In the genomic region with DNA sequence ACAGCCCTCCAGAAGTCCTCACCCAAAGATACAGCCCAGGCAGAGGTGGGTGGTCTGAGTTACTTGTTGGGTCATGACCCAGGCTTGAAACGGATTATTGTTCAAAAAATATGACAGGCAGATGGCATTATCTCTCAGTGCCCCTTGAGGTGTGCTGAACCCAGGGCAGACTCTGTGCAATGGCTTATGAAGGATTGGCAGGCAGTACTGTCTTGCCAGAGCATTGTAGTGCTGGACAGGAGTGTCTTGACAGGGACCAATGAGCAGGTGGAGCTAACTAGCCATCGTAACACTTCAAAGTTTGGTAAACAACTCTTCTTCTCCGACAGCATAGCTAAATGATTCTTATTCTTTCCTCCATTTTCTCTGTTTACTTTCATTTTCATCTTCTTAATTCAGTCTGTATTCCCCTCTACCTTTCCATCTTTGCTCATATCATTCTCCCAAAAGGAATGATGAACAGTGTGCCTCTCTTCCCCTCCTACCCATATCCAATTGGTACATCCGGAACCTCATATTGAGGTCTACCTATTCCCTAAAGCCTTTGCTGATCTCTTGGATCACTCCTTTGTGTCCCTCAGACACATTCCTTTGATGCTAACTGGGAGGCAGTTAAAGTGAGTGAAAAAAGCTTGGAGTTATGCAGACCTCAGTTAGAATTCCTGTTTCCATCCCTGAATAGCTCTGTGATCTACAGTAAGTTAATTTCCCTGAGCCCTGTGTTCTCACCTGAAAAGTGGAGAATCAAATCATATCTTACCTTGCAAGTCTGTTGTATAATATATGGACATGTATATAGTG, we compare ENCODE assay signal across 13 cellular contexts. TPM values are rescaled to one million over a fixed set of nuclear protein-coding genes. Genes with fewer than 3 reads are reported as not detected.
A peak's percentile ranks its signal among the peaks of the same experiment; 100 is the strongest.
DNase-seq lines count a peak whose midpoint lies in the region; ATAC-seq lines count a peak whose summit lies in the region.
"Had no signal": no experiment of that assay in that cellular context is flagged by ENCODE, and none has a peak within 500 bp of the region (broad histone marks: within the 10 kb centered on the region; RNA-seq: fewer than 3 reads in every experiment).

No MANE protein-coding gene starts in this region.

- no peaks in the 10 kb centered on the region for H3K27me3 Mint-ChIP-seq in stimulated activated naive CD8-positive, alpha-beta T cell treated with anti-CD3 and anti-CD28 coated beads, Interleukin-15, Interleukin-2, amounts not matched to agents 100 ng/mL and 50 ng/mL, for 24 hours
- H3K27me3 Mint-ChIP-seq in memory B cell = no peaks in the 10 kb centered on the region
- H3K27me3 Mint-ChIP-seq: activated CD4-positive, alpha-beta memory T cell treated with anti-CD3 and anti-CD28 coated beads for 36 hours had no signal

- no peaks in the 10 kb centered on the region for H3K9me3 Mint-ChIP-seq in stimulated activated naive CD8-positive, alpha-beta T cell treated with anti-CD3 and anti-CD28 coated beads, Interleukin-15, Interleukin-2, amounts not matched to agents 100 ng/mL and 50 ng/mL, for 24 hours
- H3K9me3 Mint-ChIP-seq in memory B cell = no peaks in the 10 kb centered on the region
- H3K9me3 Mint-ChIP-seq: activated CD4-positive, alpha-beta memory T cell treated with anti-CD3 and anti-CD28 coated beads for 36 hours had no signal

- H3K9ac ChIP-seq in adipocyte (ENCODE audit: low read length) = peak overlapping the region; percentile 4

- H3K36me3 ChIP-seq in adipocyte (ENCODE audit: control insufficient read depth, insufficient read depth, low read length, severe bottlenecking) = peaks cover 10% of the 10 kb centered on the region

- peaks cover 11% of the 10 kb centered on the region for H3K36me3 Mint-ChIP-seq in stimulated activated naive CD8-positive, alpha-beta T cell treated with anti-CD3 and anti-CD28 coated beads, Interleukin-15, Interleukin-2, amounts not matched to agents 100 ng/mL and 50 ng/mL, for 24 hours (ENCODE audit: low read depth)
- peaks cover 3% of the 10 kb centered on the region for H3K36me3 Mint-ChIP-seq in memory B cell
- H3K36me3 Mint-ChIP-seq: activated CD4-positive, alpha-beta memory T cell treated with anti-CD3 and anti-CD28 coated beads for 36 hours had no signal

- no peaks in the 10 kb centered on the region for H3K27me3 ChIP-seq in adipocyte (replicated peaks; ENCODE audit: control insufficient read depth, insufficient read depth, low read length)

- no peak overlapping the region for H3K4me3 ChIP-seq in adipocyte (ENCODE audit: low read length)
- H3K4me3 ChIP-seq: skin epidermis had no signal

- H3K4me3 Mint-ChIP-seq in stimulated activated naive CD8-positive, alpha-beta T cell treated with anti-CD3 and anti-CD28 coated beads, Interleukin-15, Interleukin-2, amounts not matched to agents 100 ng/mL and 50 ng/mL, for 24 hours = no peak overlapping the region
- no peak overlapping the region for H3K4me3 Mint-ChIP-seq in memory B cell
- H3K4me3 Mint-ChIP-seq: activated CD4-positive, alpha-beta memory T cell treated with anti-CD3 and anti-CD28 coated beads for 36 hours had no signal

- H3K4me1 Mint-ChIP-seq in stimulated activated naive CD8-positive, alpha-beta T cell treated with anti-CD3 and anti-CD28 coated beads, Interleukin-15, Interleukin-2, amounts not matched to agents 100 ng/mL and 50 ng/mL, for 24 hours (ENCODE audit: low read depth) = peaks cover 7% of the 10 kb centered on the region
- H3K4me1 Mint-ChIP-seq in memory B cell = peaks cover 10% of the 10 kb centered on the region

- no peak for DNase-seq in stimulated activated naive CD8-positive, alpha-beta T cell treated with anti-CD3 and anti-CD28 coated beads, Interleukin-15, Interleukin-2, amounts not matched to agents 100 U/mL and 50 U/mL, for 24 hours
- DNase-seq in adipocyte (ENCODE audit: low read depth) (peak; percentile 10), memory B cell (ENCODE audit: low spot score in 2 of 2) (no peak), HT-29 (ENCODE audit: low spot score) (no peak), NCI-H526 treated with DMSO at 0.1 percent for 48 hours (lab: John Stamatoyannopoulos, UW) (no peak)
- DNase-seq: activated CD4-positive, alpha-beta memory T cell treated with anti-CD3 and anti-CD28 coated beads for 36 hours; activated naive CD4-positive, alpha-beta T cell; NCI-H1930; T-helper 2 cell had no signal

- H3K4me1 ChIP-seq in adipocyte (ENCODE audit: control insufficient read depth, insufficient read depth, low read length) = peaks cover 50% of the 10 kb centered on the region

- no peak for ATAC-seq in stimulated activated naive CD8-positive, alpha-beta T cell treated with anti-CD3 and anti-CD28 coated beads, Interleukin-15, Interleukin-2, amounts not matched to agents 100 U/mL and 50 U/mL, for 24 hours
- ATAC-seq in memory B cell (ENCODE audit: low read depth) = no peak
- ATAC-seq in GM19328 (IDR thresholded peaks at IDR 0.05; ENCODE audit: unreplicated experiment) = no peak
- no peak for ATAC-seq in GM18861 (IDR thresholded peaks at IDR 0.05; ENCODE audit: unreplicated experiment)

- peak overlapping the region; percentile 36 for H3K27ac Mint-ChIP-seq in stimulated activated naive CD8-positive, alpha-beta T cell treated with anti-CD3 and anti-CD28 coated beads, Interleukin-15, Interleukin-2, amounts not matched to agents 100 ng/mL and 50 ng/mL, for 24 hours
- H3K27ac Mint-ChIP-seq in memory B cell = peak overlapping the region; percentile 6
- H3K27ac Mint-ChIP-seq: activated CD4-positive, alpha-beta memory T cell treated with anti-CD3 and anti-CD28 coated beads for 36 hours had no signal

- no peaks in the 10 kb centered on the region for H3K9me3 ChIP-seq in adipocyte (ENCODE audit: control insufficient read depth, low read length)

RNA-seq across cellular contexts. Expression of gene IL20RB, which starts 2.6 kb away (rescaled TPM):
- 3.4 and 4.9 TPM in 2 replicates for total RNA-seq in HT-29 (2014; rRNA removed; shearing (Covaris generic))
